In genomic region chr13:30108216-30108912, GRCh38 we compare ENCODE assay signal across 17 cellular contexts.
A peak's percentile ranks its signal among the peaks of the same experiment; 100 is the strongest.
DNase-seq lines count a peak whose midpoint lies in the region; ATAC-seq and TF ChIP-seq lines count a peak whose summit lies in the region.
"Had no signal": no experiment of that assay in that cellular context is flagged by ENCODE, and none has a peak within 500 bp of the region (broad histone marks: within the 10 kb centered on the region; RNA-seq: fewer than 3 reads in every experiment).

No MANE protein-coding gene starts in this region.

- TF ChIP-seq CTCF in RWPE1 (conservative IDR thresholded peaks at IDR 0.05; ENCODE audit: low read depth) (no peak), hepatocyte (IDR thresholded peaks at IDR 0.05; ENCODE audit: poor library complexity) (no peak), neutrophil (IDR thresholded peaks at IDR 0.05) (no peak), omental fat pad (IDR thresholded peaks at IDR 0.05) (no peak)
- no peak for TF ChIP-seq CTCF in activated CD8-positive, alpha-beta T cell treated with anti-CD3 and anti-CD28 coated beads for 36 hours (IDR thresholded peaks at IDR 0.05)

- POLR2A ChIA-PET in RWPE1 (lab: Yijun Ruan, JAX; ENCODE audit: low non-redundant PET), result interaction anchor here (0.6 to 1.0 kb wide), 2 partner anchors 258 to 512 kb away, joined by 3 to 4 read pairs; partner anchors contain the start of gene UBL3
- POLR2A ChIA-PET in activated CD8-positive, alpha-beta T cell treated with anti-CD3 and anti-CD28 coated beads for 36 hours (lab: Charles Lee), result no interaction called here

- CTCF ChIA-PET in RWPE1 (lab: Yijun Ruan, JAX), result interaction anchor here (1.2 kb wide), 1 partner anchor 601 kb away, joined by 3 read pairs; no protein-coding TSS in a partner anchor
- CTCF ChIA-PET in activated CD8-positive, alpha-beta T cell treated with anti-CD3 and anti-CD28 coated beads for 36 hours (lab: Charles Lee), result interaction anchor here (9.5 kb wide), 1 partner anchor 336 kb away, joined by 236 read pairs; no protein-coding TSS in a partner anchor

- H3K27me3 ChIP-seq in hepatocyte, result no peaks in the 10 kb centered on the region
- no peaks in the 10 kb centered on the region for H3K27me3 ChIP-seq in neutrophil
- H3K27me3 ChIP-seq: pancreas had no signal

- no peaks in the 10 kb centered on the region for H3K36me3 Mint-ChIP-seq in activated CD8-positive, alpha-beta T cell treated with anti-CD3 and anti-CD28 coated beads for 36 hours (ENCODE audit: low read depth)
- H3K36me3 Mint-ChIP-seq: CD8-positive, alpha-beta memory T cell; IgD-negative memory B cell had no signal

- ATAC-seq in activated CD4-positive, CD25-positive, alpha-beta regulatory T cell treated with anti-CD3 and anti-CD28 coated beads, Interleukin-2, amount 50 U/mL, for 24 hours, result no peak
- no peak for ATAC-seq in activated CD8-positive, alpha-beta T cell treated with anti-CD3 and anti-CD28 coated beads for 36 hours
- ATAC-seq in omental fat pad (ENCODE audit: low FRiP score) (no peak), HG02763 (IDR thresholded peaks at IDR 0.05; ENCODE audit: unreplicated experiment) (no peak)

- WGBS in hepatocyte (ENCODE audit: low lambda C conversion rate, missing lambda C conversion rate), result 64% methylated on average over 13 of the region's 13 CpGs

- no peaks in the 10 kb centered on the region for H4K20me1 ChIP-seq in hepatocyte (ENCODE audit: insufficient read depth, poor library complexity, severe bottlenecking)

- H3K27ac Mint-ChIP-seq in activated CD8-positive, alpha-beta T cell treated with anti-CD3 and anti-CD28 coated beads for 36 hours, result no peak overlapping the region
- H3K27ac Mint-ChIP-seq: activated CD4-positive, alpha-beta T cell treated with anti-CD3 and anti-CD28 coated beads, Interleukin-2, amount 10 ng/mL, durations not matched to agents 7 days and 5 days; IgD-negative memory B cell had no signal

- no peak overlapping the region for H3K4me3 Mint-ChIP-seq in activated CD8-positive, alpha-beta T cell treated with anti-CD3 and anti-CD28 coated beads for 36 hours
- H3K4me3 Mint-ChIP-seq: activated CD4-positive, alpha-beta T cell treated with anti-CD3 and anti-CD28 coated beads, Interleukin-2, amount 10 ng/mL, durations not matched to agents 7 days and 5 days; CD8-positive, alpha-beta memory T cell had no signal

- no peak overlapping the region for H3K4me3 ChIP-seq in hepatocyte
- no peak overlapping the region for H3K4me3 ChIP-seq in neutrophil (ENCODE audit: low read depth in 1 of 2, low read length in 1 of 2)
- H3K4me3 ChIP-seq: left ventricle myocardium inferior, pancreas had no signal

- H3K9me3 ChIP-seq in hepatocyte (ENCODE audit: low read depth) (no peaks in the 10 kb centered on the region), neutrophil (no peaks in the 10 kb centered on the region)
- H3K9me3 ChIP-seq: left ventricle myocardium inferior, pancreas had no signal

- DNase-seq in COR-L47 (lab: John Stamatoyannopoulos, UW), result peak; percentile 97
- no peak for DNase-seq in RWPE1 (ENCODE audit: low spot score)
- DNase-seq in hepatocyte (ENCODE audit: low spot score), result no peak
- DNase-seq in activated CD8-positive, alpha-beta T cell treated with anti-CD3 and anti-CD28 coated beads for 36 hours, result no peak
- no peak for DNase-seq in omental fat pad (ENCODE audit: low spot score)
- DNase-seq: activated CD4-positive, alpha-beta T cell treated with anti-CD3 and anti-CD28 coated beads, Interleukin-2, amount 10 ng/mL, durations not matched to agents 7 days and 5 days; activated CD8-positive, alpha-beta memory T cell treated with anti-CD3 and anti-CD28 coated beads, Interleukin-2, amount 50 U/mL, for 48 hours; caudate nucleus; CD8-positive, alpha-beta memory T cell; left ventricle myocardium inferior; MM.1S; stimulated activated CD4-positive, alpha-beta T cell treated with anti-CD3 and anti-CD28 coated beads, Interleukin-2, amount 100 ng/mL, for 48 hours had no signal

- no peaks in the 10 kb centered on the region for H3K27me3 Mint-ChIP-seq in activated CD8-positive, alpha-beta T cell treated with anti-CD3 and anti-CD28 coated beads for 36 hours

- no peaks in the 10 kb centered on the region for H3K9me3 Mint-ChIP-seq in activated CD8-positive, alpha-beta T cell treated with anti-CD3 and anti-CD28 coated beads for 36 hours
- H3K9me3 Mint-ChIP-seq: activated CD4-positive, alpha-beta T cell treated with anti-CD3 and anti-CD28 coated beads, Interleukin-2, amount 10 ng/mL, durations not matched to agents 7 days and 5 days; CD8-positive, alpha-beta memory T cell; IgD-negative memory B cell had no signal

- peaks cover 10% of the 10 kb centered on the region for H3K4me1 Mint-ChIP-seq in activated CD8-positive, alpha-beta T cell treated with anti-CD3 and anti-CD28 coated beads for 36 hours (ENCODE audit: low read depth)

- H3K36me3 ChIP-seq in hepatocyte (replicated peaks; ENCODE audit: insufficient read depth, low read depth) (no peaks in the 10 kb centered on the region), neutrophil (no peaks in the 10 kb centered on the region)
- H3K36me3 ChIP-seq: left ventricle myocardium inferior, pancreas had no signal

- intact Hi-C loops in activated CD8-positive, alpha-beta T cell treated with anti-CD3 and anti-CD28 coated beads for 36 hours (cut with micrococcal nuclease), result no loop called here

- H2AFZ ChIP-seq in hepatocyte, result no peak overlapping the region

- peak overlapping the region; percentile 41 for H3K4me2 ChIP-seq in hepatocyte

- H3K79me2 ChIP-seq in hepatocyte, result no peaks in the 10 kb centered on the region

- H3K9me2 ChIP-seq in hepatocyte (replicated peaks; ENCODE audit: insufficient read depth), result no peaks in the 10 kb centered on the region

- H3K4me1 ChIP-seq in hepatocyte (ENCODE audit: insufficient read depth), result peaks cover 27% of the 10 kb centered on the region
- peaks cover 37 to 38% of the 10 kb centered on the region in 2 experiments for H3K4me1 ChIP-seq in neutrophil (ENCODE audit: control insufficient read depth in 1 of 2, insufficient read depth in 1 of 2, low read depth in 1 of 2, low read length in 1 of 2)

- H3K27ac ChIP-seq in RWPE1, result peak overlapping the region; percentile 35
- peak overlapping the region; percentile 89 for H3K27ac ChIP-seq in hepatocyte
- peak overlapping the region; percentile 84 for H3K27ac ChIP-seq in neutrophil
- H3K27ac ChIP-seq: left ventricle myocardium inferior had no signal

Comparison
In these comparisons a context has a peak if more than half of its experiments do, and no peak if none do; other contexts are left out.
1. H3K27ac ChIP-seq: peak in every context shown above with its lines; median percentile 89 in hepatocyte; 84 in neutrophil; 35 in RWPE1.